Comparison of ENCODE assay signal across 1 cellular context in the genomic region with DNA sequence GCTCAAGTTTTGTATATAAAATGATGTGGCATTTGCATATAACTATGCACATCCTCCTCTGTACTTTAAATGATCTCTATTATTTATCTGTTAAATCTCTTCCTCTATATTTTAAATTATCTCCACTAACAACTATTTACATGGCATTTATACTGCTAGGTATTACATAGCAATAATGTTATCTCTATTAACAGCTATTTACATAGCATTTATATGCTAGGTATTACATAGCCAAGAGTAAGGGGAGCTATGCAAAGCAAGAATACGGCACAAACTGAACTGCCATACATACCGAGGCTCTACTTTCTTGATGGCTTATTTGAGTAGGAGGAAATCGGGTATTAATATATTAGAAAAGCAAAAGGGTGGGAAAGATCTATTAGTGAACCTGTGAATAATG.
TF ChIP-seq lines count a peak whose summit lies in the region.

No MANE protein-coding gene starts in this region.

TF ChIP-seq in SK-N-SH treated with all-trans-retinoic acid at 6 μM for 48 hours, 23 proteins besides CTCF, POLR2A, EP300 and RAD21 (continued from another document):
- TF ChIP-seq, protein P1, sequence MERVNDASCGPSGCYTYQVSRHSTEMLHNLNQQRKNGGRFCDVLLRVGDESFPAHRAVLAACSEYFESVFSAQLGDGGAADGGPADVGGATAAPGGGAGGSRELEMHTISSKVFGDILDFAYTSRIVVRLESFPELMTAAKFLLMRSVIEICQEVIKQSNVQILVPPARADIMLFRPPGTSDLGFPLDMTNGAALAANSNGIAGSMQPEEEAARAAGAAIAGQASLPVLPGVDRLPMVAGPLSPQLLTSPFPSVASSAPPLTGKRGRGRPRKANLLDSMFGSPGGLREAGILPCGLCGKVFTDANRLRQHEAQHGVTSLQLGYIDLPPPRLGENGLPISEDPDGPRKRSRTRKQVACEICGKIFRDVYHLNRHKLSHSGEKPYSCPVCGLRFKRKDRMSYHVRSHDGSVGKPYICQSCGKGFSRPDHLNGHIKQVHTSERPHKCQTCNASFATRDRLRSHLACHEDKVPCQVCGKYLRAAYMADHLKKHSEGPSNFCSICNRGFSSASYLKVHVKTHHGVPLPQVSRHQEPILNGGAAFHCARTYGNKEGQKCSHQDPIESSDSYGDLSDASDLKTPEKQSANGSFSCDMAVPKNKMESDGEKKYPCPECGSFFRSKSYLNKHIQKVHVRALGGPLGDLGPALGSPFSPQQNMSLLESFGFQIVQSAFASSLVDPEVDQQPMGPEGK (CRISPR knock-in tag; IDR thresholded peaks at IDR 0.05; ENCODE audit: borderline replicate concordance) = no peak
- TF ChIP-seq ARNTL (CRISPR knock-in tag; IDR thresholded peaks at IDR 0.05; ENCODE audit: borderline replicate concordance, low read depth) (no peak), BACH2 (CRISPR knock-in tag; IDR thresholded peaks at IDR 0.05; ENCODE audit: borderline replicate concordance) (no peak), TOX (CRISPR knock-in tag; IDR thresholded peaks at IDR 0.05; ENCODE audit: borderline replicate concordance) (no peak), OSR1 (CRISPR knock-in tag; IDR thresholded peaks at IDR 0.05) (no peak), ZFP30 (CRISPR knock-in tag; IDR thresholded peaks at IDR 0.05) (no peak), GLIS3 (CRISPR knock-in tag; IDR thresholded peaks at IDR 0.05) (no peak), ZFP3 (CRISPR knock-in tag; IDR thresholded peaks at IDR 0.05) (no peak), ISL1 (CRISPR knock-in tag; IDR thresholded peaks at IDR 0.05) (no peak), ZNF8 (CRISPR knock-in tag; IDR thresholded peaks at IDR 0.05) (no peak), CSDC2 (CRISPR knock-in tag; IDR thresholded peaks at IDR 0.05) (no peak), PPARA (CRISPR knock-in tag; IDR thresholded peaks at IDR 0.05; ENCODE audit: borderline replicate concordance) (no peak)
- TF ChIP-seq, protein P2, sequence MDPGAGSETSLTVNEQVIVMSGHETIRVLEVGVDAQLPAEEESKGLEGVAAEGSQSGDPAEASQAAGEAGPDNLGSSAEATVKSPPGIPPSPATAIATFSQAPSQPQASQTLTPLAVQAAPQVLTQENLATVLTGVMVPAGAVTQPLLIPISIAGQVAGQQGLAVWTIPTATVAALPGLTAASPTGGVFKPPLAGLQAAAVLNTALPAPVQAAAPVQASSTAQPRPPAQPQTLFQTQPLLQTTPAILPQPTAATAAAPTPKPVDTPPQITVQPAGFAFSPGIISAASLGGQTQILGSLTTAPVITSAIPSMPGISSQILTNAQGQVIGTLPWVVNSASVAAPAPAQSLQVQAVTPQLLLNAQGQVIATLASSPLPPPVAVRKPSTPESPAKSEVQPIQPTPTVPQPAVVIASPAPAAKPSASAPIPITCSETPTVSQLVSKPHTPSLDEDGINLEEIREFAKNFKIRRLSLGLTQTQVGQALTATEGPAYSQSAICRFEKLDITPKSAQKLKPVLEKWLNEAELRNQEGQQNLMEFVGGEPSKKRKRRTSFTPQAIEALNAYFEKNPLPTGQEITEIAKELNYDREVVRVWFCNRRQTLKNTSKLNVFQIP (CRISPR knock-in tag; IDR thresholded peaks at IDR 0.05; ENCODE audit: borderline replicate concordance, low read depth) = no peak
- TF ChIP-seq, protein P3, sequence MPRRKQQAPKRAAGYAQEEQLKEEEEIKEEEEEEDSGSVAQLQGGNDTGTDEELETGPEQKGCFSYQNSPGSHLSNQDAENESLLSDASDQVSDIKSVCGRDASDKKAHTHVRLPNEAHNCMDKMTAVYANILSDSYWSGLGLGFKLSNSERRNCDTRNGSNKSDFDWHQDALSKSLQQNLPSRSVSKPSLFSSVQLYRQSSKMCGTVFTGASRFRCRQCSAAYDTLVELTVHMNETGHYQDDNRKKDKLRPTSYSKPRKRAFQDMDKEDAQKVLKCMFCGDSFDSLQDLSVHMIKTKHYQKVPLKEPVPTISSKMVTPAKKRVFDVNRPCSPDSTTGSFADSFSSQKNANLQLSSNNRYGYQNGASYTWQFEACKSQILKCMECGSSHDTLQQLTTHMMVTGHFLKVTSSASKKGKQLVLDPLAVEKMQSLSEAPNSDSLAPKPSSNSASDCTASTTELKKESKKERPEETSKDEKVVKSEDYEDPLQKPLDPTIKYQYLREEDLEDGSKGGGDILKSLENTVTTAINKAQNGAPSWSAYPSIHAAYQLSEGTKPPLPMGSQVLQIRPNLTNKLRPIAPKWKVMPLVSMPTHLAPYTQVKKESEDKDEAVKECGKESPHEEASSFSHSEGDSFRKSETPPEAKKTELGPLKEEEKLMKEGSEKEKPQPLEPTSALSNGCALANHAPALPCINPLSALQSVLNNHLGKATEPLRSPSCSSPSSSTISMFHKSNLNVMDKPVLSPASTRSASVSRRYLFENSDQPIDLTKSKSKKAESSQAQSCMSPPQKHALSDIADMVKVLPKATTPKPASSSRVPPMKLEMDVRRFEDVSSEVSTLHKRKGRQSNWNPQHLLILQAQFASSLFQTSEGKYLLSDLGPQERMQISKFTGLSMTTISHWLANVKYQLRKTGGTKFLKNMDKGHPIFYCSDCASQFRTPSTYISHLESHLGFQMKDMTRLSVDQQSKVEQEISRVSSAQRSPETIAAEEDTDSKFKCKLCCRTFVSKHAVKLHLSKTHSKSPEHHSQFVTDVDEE (CRISPR knock-in tag; IDR thresholded peaks at IDR 0.05) = no peak
- TF ChIP-seq, protein P4, sequence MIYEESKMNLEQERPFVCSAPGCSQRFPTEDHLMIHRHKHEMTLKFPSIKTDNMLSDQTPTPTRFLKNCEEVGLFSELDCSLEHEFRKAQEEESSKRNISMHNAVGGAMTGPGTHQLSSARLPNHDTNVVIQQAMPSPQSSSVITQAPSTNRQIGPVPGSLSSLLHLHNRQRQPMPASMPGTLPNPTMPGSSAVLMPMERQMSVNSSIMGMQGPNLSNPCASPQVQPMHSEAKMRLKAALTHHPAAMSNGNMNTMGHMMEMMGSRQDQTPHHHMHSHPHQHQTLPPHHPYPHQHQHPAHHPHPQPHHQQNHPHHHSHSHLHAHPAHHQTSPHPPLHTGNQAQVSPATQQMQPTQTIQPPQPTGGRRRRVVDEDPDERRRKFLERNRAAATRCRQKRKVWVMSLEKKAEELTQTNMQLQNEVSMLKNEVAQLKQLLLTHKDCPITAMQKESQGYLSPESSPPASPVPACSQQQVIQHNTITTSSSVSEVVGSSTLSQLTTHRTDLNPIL (CRISPR knock-in tag; IDR thresholded peaks at IDR 0.05; ENCODE audit: low read depth) = no peak
TF ChIP-seq in SK-N-SH treated with all-trans-retinoic acid at 6 μM for 48 hours: peak in this region for 0.
